Comparison of ENCODE assay signal across 25 cellular contexts in the genomic region with DNA sequence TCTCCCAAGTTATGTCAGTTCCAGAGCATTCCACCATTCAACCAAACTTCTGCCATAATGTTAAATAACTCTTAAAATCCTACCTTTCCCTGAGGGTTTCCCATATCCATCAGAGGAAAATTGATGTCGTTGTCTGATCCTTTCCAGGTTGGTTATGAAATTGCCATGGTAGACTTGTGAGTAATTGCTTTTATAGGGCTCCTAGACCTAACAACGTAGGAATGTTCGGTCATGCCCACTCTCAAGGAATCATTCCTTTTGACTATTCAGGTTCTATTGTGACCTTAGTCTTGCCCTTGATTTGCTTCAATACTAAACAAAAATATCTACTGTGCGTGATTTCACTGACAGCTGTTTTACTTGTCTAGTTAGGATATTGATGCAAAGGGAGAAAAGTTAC. TPM values are rescaled to one million over a fixed set of nuclear protein-coding genes. Genes with fewer than 3 reads are reported as not detected.
"Had no signal": no experiment of that assay in that cellular context is flagged by ENCODE, and none has a peak within 500 bp of the region (broad histone marks: within the 10 kb centered on the region; RNA-seq: fewer than 3 reads in every experiment).

No MANE protein-coding gene starts in this region.

- H3K27ac ChIP-seq: gastrocnemius medialis, heart right ventricle, left ventricle myocardium inferior, lower lobe of right lung, parathyroid adenoma, prostate gland, spleen, testis, tibial nerve had no signal

- H3K4me3 ChIP-seq: gastrocnemius medialis, heart right ventricle, left ventricle myocardium inferior, lower lobe of right lung, prostate gland, spleen, testis, tibial nerve had no signal

- FAIRE-seq: colon, endothelial cell of umbilical vein had no signal

- H3K27me3 ChIP-seq: testis, tibial nerve had no signal

- H3K27ac Mint-ChIP-seq: dendritic cell treated with granulocyte-macrophage colony-stimulating factor and Interleukin-4, amounts not matched to agents 40 ng/mL and 50 ng/mL, for 4 days; effector memory CD8-positive, alpha-beta T cell; naive thymus-derived CD4-positive, alpha-beta T cell; nephron progenitor cell; stimulated activated naive B cell treated with anti-CD40 and anti-IgM and Interleukin-4, amounts not matched to agents 10 μg/mL and 1 μg/mL and 100 μg/mL, for 72 hours; stimulated activated naive CD8-positive, alpha-beta T cell treated with anti-CD3 and anti-CD28 coated beads, Interleukin-15, amount 100 ng/mL, for 72 hours had no signal

- H3K36me3 Mint-ChIP-seq: naive thymus-derived CD4-positive, alpha-beta T cell; stimulated activated naive B cell treated with anti-CD40 and anti-IgM and Interleukin-4, amounts not matched to agents 10 μg/mL and 1 μg/mL and 100 μg/mL, for 72 hours had no signal

- H3K4me3 Mint-ChIP-seq: dendritic cell treated with granulocyte-macrophage colony-stimulating factor and Interleukin-4, amounts not matched to agents 40 ng/mL and 50 ng/mL, for 4 days; effector memory CD8-positive, alpha-beta T cell; naive thymus-derived CD4-positive, alpha-beta T cell; nephron progenitor cell; stimulated activated naive B cell treated with anti-CD40 and anti-IgM and Interleukin-4, amounts not matched to agents 10 μg/mL and 1 μg/mL and 100 μg/mL, for 72 hours; stimulated activated naive CD8-positive, alpha-beta T cell treated with anti-CD3 and anti-CD28 coated beads, Interleukin-15, amount 100 ng/mL, for 72 hours had no signal

- H3K36me3 ChIP-seq: gastrocnemius medialis, heart right ventricle, left ventricle myocardium inferior, lower lobe of right lung, prostate gland, spleen, tibial nerve had no signal

- ATAC-seq: effector memory CD8-positive, alpha-beta T cell; gastrocnemius medialis; heart right ventricle; left cardiac atrium; lower lobe of right lung; naive thymus-derived CD4-positive, alpha-beta T cell; sciatic nerve; stimulated activated naive B cell treated with anti-CD40 and anti-IgM and Interleukin-4, amounts not matched to agents 10 μg/mL and 1 μg/mL and 100 μg/mL, for 72 hours; stimulated activated naive CD8-positive, alpha-beta T cell treated with anti-CD3 and anti-CD28 coated beads, Interleukin-15, amount 100 ng/mL, for 72 hours had no signal

- H3K4me1 Mint-ChIP-seq: nephron progenitor cell; stimulated activated naive CD8-positive, alpha-beta T cell treated with anti-CD3 and anti-CD28 coated beads, Interleukin-15, amount 100 ng/mL, for 72 hours had no signal

- H2AFZ ChIP-seq: parathyroid adenoma had no signal

- DNase-seq: cerebellar nuclear complex; effector memory CD8-positive, alpha-beta T cell; gastrocnemius medialis; heart right ventricle; islet precursor cell; left cardiac atrium; left ventricle myocardium inferior; lower lobe of right lung; mesenchymal stem cell; naive thymus-derived CD4-positive, alpha-beta T cell; nephron progenitor cell; spleen; stimulated activated CD4-positive, alpha-beta T cell treated with anti-CD3 and anti-CD28 coated beads, Interleukin-15, amount 100 ng/mL, for 24 hours; stimulated activated CD4-positive, alpha-beta T cell treated with anti-CD3 and anti-CD28 coated beads, Interleukin-1b, Interleukin-23, amount 100 ng/mL, for 48 hours; stimulated activated CD4-positive, alpha-beta T cell treated with anti-CD3 and anti-CD28 coated beads, Interleukin-4, amount 100 ng/mL, for 24 hours; stimulated activated naive B cell treated with anti-CD40 and anti-IgM and Interleukin-4, amounts not matched to agents 10 μg/mL and 1 μg/mL and 100 μg/mL, for 72 hours; stimulated activated naive CD8-positive, alpha-beta T cell treated with anti-CD3 and anti-CD28 coated beads, Interleukin-15, amount 100 ng/mL, for 72 hours; testis had no signal

- H3K4me1 ChIP-seq: gastrocnemius medialis, heart right ventricle, left ventricle myocardium inferior, lower lobe of right lung, parathyroid adenoma, prostate gland, testis had no signal

- H3K9me3 Mint-ChIP-seq: dendritic cell treated with granulocyte-macrophage colony-stimulating factor and Interleukin-4, amounts not matched to agents 40 ng/mL and 50 ng/mL, for 4 days; effector memory CD8-positive, alpha-beta T cell; nephron progenitor cell; stimulated activated naive CD8-positive, alpha-beta T cell treated with anti-CD3 and anti-CD28 coated beads, Interleukin-15, amount 100 ng/mL, for 72 hours had no signal

- H3K79me2 ChIP-seq: parathyroid adenoma had no signal

- H3K9me3 ChIP-seq: gastrocnemius medialis, heart right ventricle, left ventricle myocardium inferior, lower lobe of right lung, prostate gland, spleen, testis, tibial nerve had no signal

- H3K9ac ChIP-seq: parathyroid adenoma had no signal

RNA-seq across cellular contexts. Expression of gene PPP2R2B, which starts 5.7 kb away (rescaled TPM):
- total RNA-seq: endothelial cell of umbilical vein had no signal
- polyA plus RNA-seq: endothelial cell of umbilical vein had no signal
